Comparison of ENCODE assay signal across 14 cellular contexts in genomic region chr12:34347367-34347766, GRCh38.
DNase-seq lines count a peak whose midpoint lies in the region; FAIRE-seq and TF ChIP-seq lines count a peak whose summit lies in the region.
"Had no signal": no experiment of that assay in that cellular context is flagged by ENCODE, and none has a peak within 500 bp of the region (broad histone marks: within the 10 kb centered on the region; RNA-seq: fewer than 3 reads in every experiment).

No MANE protein-coding gene starts in this region.

- H3K27me3 Mint-ChIP-seq in activated T-helper 2 cell treated with anti-CD3 and anti-CD28 coated beads, Interferon-gamma antibody, Interleukin-2, Interleukin-4, amounts not matched to agents 10 μg/mL and 5 μg/mL and 100 μg/mL, durations not matched to agents 14 hours and 24 hours and 36 hours (ENCODE audit: low read depth): no peaks in the 10 kb centered on the region
- H3K27me3 Mint-ChIP-seq: stimulated activated naive B cell treated with anti-CD40 and anti-IgM and Interleukin-4, amounts not matched to agents 10 μg/mL and 1 μg/mL and 100 μg/mL, for 72 hours had no signal

- peaks cover 9% of the 10 kb centered on the region for H3K9me3 Mint-ChIP-seq in activated T-helper 2 cell treated with anti-CD3 and anti-CD28 coated beads, Interferon-gamma antibody, Interleukin-2, Interleukin-4, amounts not matched to agents 10 μg/mL and 5 μg/mL and 100 μg/mL, durations not matched to agents 14 hours and 24 hours and 36 hours

- no peak for FAIRE-seq in GM12892 (lab: Jason Lieb, UNC)
- FAIRE-seq: TTC549 had no signal

- H3K9ac ChIP-seq in NT2/D1 (ENCODE audit: insufficient read length, low read depth): peak overlapping the region; percentile 74
- no peak overlapping the region for H3K9ac ChIP-seq in colonic mucosa (ENCODE audit: low read depth in 2 of 2, low read length in 2 of 2)

- H3K9me3 ChIP-seq in NT2/D1 (ENCODE audit: insufficient read depth, low read length) (no peaks in the 10 kb centered on the region), colonic mucosa (no peaks in the 10 kb centered on the region)

- H3K36me3 ChIP-seq in NT2/D1 (ENCODE audit: insufficient read depth, insufficient read length, low read length): no peaks in the 10 kb centered on the region
- no peaks in the 10 kb centered on the region for H3K36me3 ChIP-seq in colonic mucosa
- H3K36me3 ChIP-seq: heart left ventricle had no signal

- H3K27ac ChIP-seq in colonic mucosa: no peak overlapping the region
- H3K27ac ChIP-seq: heart left ventricle had no signal

- intact Hi-C loops in activated T-helper 2 cell treated with anti-CD3 and anti-CD28 coated beads, Interferon-gamma antibody, Interleukin-2, Interleukin-4, amounts not matched to agents 10 μg/mL and 5 μg/mL and 100 μg/mL, durations not matched to agents 14 hours and 24 hours and 36 hours (cut with micrococcal nuclease): no loop called here
- intact Hi-C loops in colonic mucosa (cut with DNase I): no loop called here

- H3K4me3 Mint-ChIP-seq in activated T-helper 2 cell treated with anti-CD3 and anti-CD28 coated beads, Interferon-gamma antibody, Interleukin-2, Interleukin-4, amounts not matched to agents 10 μg/mL and 5 μg/mL and 100 μg/mL, durations not matched to agents 14 hours and 24 hours and 36 hours (ENCODE audit: low read depth): no peak overlapping the region
- H3K4me3 Mint-ChIP-seq: stimulated activated naive B cell treated with anti-CD40 and anti-IgM and Interleukin-4, amounts not matched to agents 10 μg/mL and 1 μg/mL and 100 μg/mL, for 72 hours had no signal

- H3K4me1 ChIP-seq in NT2/D1 (ENCODE audit: insufficient read depth, insufficient read length): peaks cover 44% of the 10 kb centered on the region
- H3K4me1 ChIP-seq in colonic mucosa: no peaks in the 10 kb centered on the region
- H3K4me1 ChIP-seq: heart left ventricle had no signal

- H3K27me3 ChIP-seq in NT2/D1 (ENCODE audit: insufficient read depth, insufficient read length): peaks cover 100% of the 10 kb centered on the region
- H3K27me3 ChIP-seq in colonic mucosa: no peaks in the 10 kb centered on the region

- no peaks in the 10 kb centered on the region for H3K36me3 Mint-ChIP-seq in activated T-helper 2 cell treated with anti-CD3 and anti-CD28 coated beads, Interferon-gamma antibody, Interleukin-2, Interleukin-4, amounts not matched to agents 10 μg/mL and 5 μg/mL and 100 μg/mL, durations not matched to agents 14 hours and 24 hours and 36 hours (ENCODE audit: low read depth)

- H3K4me3 ChIP-seq in NT2/D1 (ENCODE audit: insufficient read length, low read depth) (peak overlapping the region; percentile 73), colonic mucosa (no peak overlapping the region)
- H3K4me3 ChIP-seq: heart left ventricle had no signal

- TF ChIP-seq CTCF in colonic mucosa (IDR thresholded peaks at IDR 0.05): no peak

- H3K4me1 Mint-ChIP-seq in activated T-helper 2 cell treated with anti-CD3 and anti-CD28 coated beads, Interferon-gamma antibody, Interleukin-2, Interleukin-4, amounts not matched to agents 10 μg/mL and 5 μg/mL and 100 μg/mL, durations not matched to agents 14 hours and 24 hours and 36 hours (ENCODE audit: low read depth): no peaks in the 10 kb centered on the region
- H3K4me1 Mint-ChIP-seq: stimulated activated naive B cell treated with anti-CD40 and anti-IgM and Interleukin-4, amounts not matched to agents 10 μg/mL and 1 μg/mL and 100 μg/mL, for 72 hours had no signal

- TF ChIP-seq POLR2A in GM12892 (IDR thresholded peaks at IDR 0.05; ENCODE audit: low read depth, low read length): no peak

- H3K27ac Mint-ChIP-seq in activated T-helper 2 cell treated with anti-CD3 and anti-CD28 coated beads, Interferon-gamma antibody, Interleukin-2, Interleukin-4, amounts not matched to agents 10 μg/mL and 5 μg/mL and 100 μg/mL, durations not matched to agents 14 hours and 24 hours and 36 hours: no peak overlapping the region
- H3K27ac Mint-ChIP-seq: stimulated activated naive B cell treated with anti-CD40 and anti-IgM and Interleukin-4, amounts not matched to agents 10 μg/mL and 1 μg/mL and 100 μg/mL, for 72 hours had no signal

- peak; percentile 16 for DNase-seq in NCI-H2171 treated with DMSO at 0.1 percent for 48 hours (lab: John Stamatoyannopoulos, UW)
- DNase-seq in NCI-H2171 (lab: John Stamatoyannopoulos, UW): no peak
- DNase-seq in HK-2 (ENCODE audit: unreplicated experiment): peak; percentile 23
- peak; percentile 49 for DNase-seq in NT2/D1 (ENCODE audit: low read depth, low spot score)
- peak; percentile 1 for DNase-seq in cerebellar cortex (ENCODE audit: low spot score)
- no peak for DNase-seq in activated T-helper 2 cell treated with anti-CD3 and anti-CD28 coated beads, Interferon-gamma antibody, Interleukin-2, Interleukin-4, amounts not matched to agents 10 μg/mL and 5 μg/mL and 100 μg/mL, durations not matched to agents 14 hours and 24 hours and 36 hours (ENCODE audit: low spot score)
- DNase-seq in GM12892 (ENCODE audit: insufficient read length): no peak
- no peak for DNase-seq in colonic mucosa
- DNase-seq: activated gamma-delta T cell treated with Interleukin-2 at 50 U/mL for 16 hours; aorta; COR-L47; heart left ventricle; stimulated activated naive B cell treated with anti-CD40 and anti-IgM and Interleukin-4, amounts not matched to agents 10 μg/mL and 1 μg/mL and 100 μg/mL, for 72 hours had no signal

Comparison
In these comparisons a context has a peak if more than half of its experiments do, and no peak if none do; other contexts are left out.
1. DNase-seq: peak in NCI-H2171 treated with DMSO at 0.1 percent for 48 hours (single experiment), HK-2 (single experiment), NT2/D1 (single experiment) and cerebellar cortex (single experiment); none in NCI-H2171 (single experiment), activated T-helper 2 cell treated with anti-CD3 and anti-CD28 coated beads, Interferon-gamma antibody, Interleukin-2, Interleukin-4, amounts not matched to agents 10 μg/mL and 5 μg/mL and 100 μg/mL, durations not matched to agents 14 hours and 24 hours and 36 hours (single experiment), GM12892 (single experiment) and colonic mucosa (single experiment).